Comparison of ENCODE assay signal across 31 cellular contexts in the genomic region with DNA sequence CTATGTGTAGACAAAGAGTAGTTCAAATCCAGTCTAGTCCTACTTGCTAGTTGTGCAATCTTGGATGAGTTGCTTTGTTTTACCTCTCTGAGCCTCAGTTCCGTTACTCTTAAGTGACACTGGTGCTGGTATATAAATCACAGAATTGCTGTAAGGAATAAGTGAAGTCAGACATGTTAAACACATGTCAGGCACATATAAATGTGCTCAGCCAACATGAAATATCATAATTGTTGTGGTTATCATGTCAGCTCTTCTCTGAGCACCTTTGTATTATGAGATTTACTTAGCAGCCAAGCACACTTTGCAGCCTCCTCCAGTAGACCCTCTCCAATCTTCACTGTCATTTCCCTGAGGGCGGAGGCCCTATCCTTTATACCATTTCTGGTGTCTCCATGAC.
"Had no signal": no experiment of that assay in that cellular context is flagged by ENCODE, and none has a peak within 500 bp of the region (broad histone marks: within the 10 kb centered on the region; RNA-seq: fewer than 3 reads in every experiment).

No MANE protein-coding gene starts in this region.

- H3K36me3 Mint-ChIP-seq: activated CD4-positive, alpha-beta memory T cell treated with anti-CD3 and anti-CD28 coated beads for 36 hours; activated naive CD4-positive, alpha-beta T cell treated with anti-CD3 and anti-CD28 coated beads, Interleukin-2, amount 50 U/mL, for 72 hours; activated naive CD8-positive, alpha-beta T cell treated with anti-CD3 and anti-CD28 coated beads for 36 hours; T-cell had no signal

- H3K4me1 Mint-ChIP-seq: activated B cell treated with CpG ODN at 0.5 μM for 24 hours; activated CD4-positive, alpha-beta T cell treated with anti-CD3 and anti-CD28 coated beads, Interleukin-2, amount 10 ng/mL, durations not matched to agents 24 days and 14 days; activated naive CD8-positive, alpha-beta T cell treated with anti-CD3 and anti-CD28 coated beads for 36 hours; activated T-helper 17 cell treated with anti-CD3 and anti-CD28 coated beads, Interleukin-2, amount 50 U/mL, for 72 hours; central memory CD8-positive, alpha-beta T cell; T-cell; T-helper 17 cell had no signal

- H3K4me3 Mint-ChIP-seq: activated B cell treated with CpG ODN at 0.5 μM for 24 hours; activated CD4-positive, alpha-beta memory T cell treated with anti-CD3 and anti-CD28 coated beads for 36 hours; activated CD4-positive, alpha-beta T cell treated with anti-CD3 and anti-CD28 coated beads, Interleukin-2, amount 10 ng/mL, durations not matched to agents 24 days and 14 days; activated CD8-positive, alpha-beta T cell treated with anti-CD3 and anti-CD28 coated beads for 36 hours; activated naive CD4-positive, alpha-beta T cell treated with anti-CD3 and anti-CD28 coated beads for 36 hours; activated naive CD8-positive, alpha-beta T cell treated with anti-CD3 and anti-CD28 coated beads for 36 hours; activated T-cell treated with anti-CD3 and anti-CD28 coated beads, Interleukin-2, amount 50 U/mL, for 4 hours; activated T-cell treated with anti-CD3 and anti-CD28 coated beads, Interleukin-2, amount 50 U/mL, for 72 hours; activated T-helper 1 cell treated with anti-CD3 and anti-CD28 coated beads, Interleukin-12 subunit alpha, Interleukin-12 subunit beta, Interleukin-2, Interleukin-4 antibody, amounts not matched to agents 30 ng/mL and 10 ng/mL and 1 ng/mL, durations not matched to agents 14 hours and 24 hours and 36 hours; activated T-helper 17 cell treated with anti-CD3 and anti-CD28 coated beads, Interleukin-2, amount 50 U/mL, for 72 hours; brain; central memory CD8-positive, alpha-beta T cell; T-cell; T-helper 17 cell had no signal

- H3K27me3 Mint-ChIP-seq: activated B cell treated with CpG ODN at 0.5 μM for 24 hours; activated CD4-positive, alpha-beta memory T cell treated with anti-CD3 and anti-CD28 coated beads for 36 hours; activated CD4-positive, alpha-beta T cell treated with anti-CD3 and anti-CD28 coated beads, Interleukin-2, amount 10 ng/mL, durations not matched to agents 24 days and 14 days; activated naive CD8-positive, alpha-beta T cell treated with anti-CD3 and anti-CD28 coated beads for 36 hours; brain; central memory CD8-positive, alpha-beta T cell had no signal

- DNase-seq: activated B cell treated with CpG ODN at 0.5 μM for 24 hours; activated CD4-positive, alpha-beta memory T cell treated with anti-CD3 and anti-CD28 coated beads for 36 hours; activated CD4-positive, alpha-beta T cell treated with anti-CD3 and anti-CD28 coated beads for 4 hours; activated CD4-positive, alpha-beta T cell treated with anti-CD3 and anti-CD28 coated beads, Interleukin-2, amount 10 ng/mL, durations not matched to agents 24 days and 14 days; activated CD4-positive, alpha-beta T cell treated with anti-CD3 and anti-CD28 coated beads, Interleukin-2, amount 50 U/mL, for 1 hour; activated CD4-positive, alpha-beta T cell treated with anti-CD3 and anti-CD28 coated beads, Interleukin-2, amount 50 U/mL, for 4 hours; activated CD4-positive, CD25-positive, alpha-beta regulatory T cell treated with anti-CD3 and anti-CD28 coated beads, Interleukin-2, amount 50 U/mL, for 72 hours; activated CD8-positive, alpha-beta memory T cell treated with anti-CD3 and anti-CD28 coated beads, Interleukin-2, amount 50 U/mL, for 4 hours; activated CD8-positive, alpha-beta T cell treated with anti-CD3 and anti-CD28 coated beads for 36 hours; activated effector memory CD4-positive, alpha-beta T cell treated with anti-CD3 and anti-CD28 coated beads, Interleukin-2, amount 50 U/mL, for 16 hours; activated gamma-delta T cell treated with Interleukin-2 at 50 U/mL for 16 hours; activated naive CD4-positive, alpha-beta T cell; activated naive CD4-positive, alpha-beta T cell treated with anti-CD3 and anti-CD28 coated beads for 36 hours; activated naive CD4-positive, alpha-beta T cell treated with anti-CD3 and anti-CD28 coated beads, Interleukin-2, amount 50 U/mL, for 16 hours; activated naive CD8-positive, alpha-beta T cell treated with anti-CD3 and anti-CD28 coated beads for 36 hours; activated T-cell treated with anti-CD3 and anti-CD28 coated beads for 4 hours; activated T-cell treated with anti-CD3 and anti-CD28 coated beads, Interleukin-2, amount 50 U/mL, for 1 hour; activated T-cell treated with anti-CD3 and anti-CD28 coated beads, Interleukin-2, amount 50 U/mL, for 4 hours; activated T-cell treated with anti-CD3 and anti-CD28 coated beads, Interleukin-2, amount 50 U/mL, for 72 hours; adrenal gland; amniotic stem cell; aorta; cerebellar nuclear complex; T-cell; T-helper 17 cell; T-helper 9 cell had no signal

- ATAC-seq: activated CD8-positive, alpha-beta T cell treated with anti-CD3 and anti-CD28 coated beads for 36 hours; activated naive CD4-positive, alpha-beta T cell treated with anti-CD3 and anti-CD28 coated beads, Interleukin-2, amount 50 U/mL, for 72 hours; activated T-cell treated with anti-CD3 and anti-CD28 coated beads, Interleukin-2, amount 50 U/mL, for 4 hours; activated T-cell treated with anti-CD3 and anti-CD28 coated beads, Interleukin-2, amount 50 U/mL, for 72 hours; activated T-helper 17 cell treated with anti-CD3 and anti-CD28 coated beads, Interleukin-2, amount 50 U/mL, for 72 hours; T-cell; T-helper 17 cell had no signal

- H3K9me3 Mint-ChIP-seq: activated B cell treated with CpG ODN at 0.5 μM for 24 hours; activated CD4-positive, alpha-beta memory T cell treated with anti-CD3 and anti-CD28 coated beads for 36 hours; activated CD4-positive, alpha-beta T cell treated with anti-CD3 and anti-CD28 coated beads, Interleukin-2, amount 10 ng/mL, durations not matched to agents 24 days and 14 days; activated CD8-positive, alpha-beta T cell treated with anti-CD3 and anti-CD28 coated beads for 36 hours; activated naive CD4-positive, alpha-beta T cell treated with anti-CD3 and anti-CD28 coated beads for 36 hours; activated naive CD4-positive, alpha-beta T cell treated with anti-CD3 and anti-CD28 coated beads, Interleukin-2, amount 50 U/mL, for 72 hours; activated naive CD8-positive, alpha-beta T cell treated with anti-CD3 and anti-CD28 coated beads for 36 hours; activated T-cell treated with anti-CD3 and anti-CD28 coated beads, Interleukin-2, amount 50 U/mL, for 4 hours; activated T-cell treated with anti-CD3 and anti-CD28 coated beads, Interleukin-2, amount 50 U/mL, for 72 hours; activated T-helper 1 cell treated with anti-CD3 and anti-CD28 coated beads, Interleukin-12 subunit alpha, Interleukin-12 subunit beta, Interleukin-2, Interleukin-4 antibody, amounts not matched to agents 30 ng/mL and 10 ng/mL and 1 ng/mL, durations not matched to agents 14 hours and 24 hours and 36 hours; activated T-helper 17 cell treated with anti-CD3 and anti-CD28 coated beads, Interleukin-2, amount 50 U/mL, for 72 hours; brain; central memory CD8-positive, alpha-beta T cell; T-cell had no signal

- H3K27ac Mint-ChIP-seq: activated B cell treated with CpG ODN at 0.5 μM for 24 hours; activated CD4-positive, alpha-beta memory T cell treated with anti-CD3 and anti-CD28 coated beads for 36 hours; activated CD4-positive, alpha-beta T cell treated with anti-CD3 and anti-CD28 coated beads, Interleukin-2, amount 10 ng/mL, durations not matched to agents 24 days and 14 days; activated CD8-positive, alpha-beta T cell treated with anti-CD3 and anti-CD28 coated beads for 36 hours; activated naive CD4-positive, alpha-beta T cell treated with anti-CD3 and anti-CD28 coated beads for 36 hours; activated naive CD4-positive, alpha-beta T cell treated with anti-CD3 and anti-CD28 coated beads, Interleukin-2, amount 50 U/mL, for 72 hours; activated naive CD8-positive, alpha-beta T cell treated with anti-CD3 and anti-CD28 coated beads for 36 hours; activated T-cell treated with anti-CD3 and anti-CD28 coated beads, Interleukin-2, amount 50 U/mL, for 72 hours; activated T-helper 1 cell treated with anti-CD3 and anti-CD28 coated beads, Interleukin-12 subunit alpha, Interleukin-12 subunit beta, Interleukin-2, Interleukin-4 antibody, amounts not matched to agents 30 ng/mL and 10 ng/mL and 1 ng/mL, durations not matched to agents 14 hours and 24 hours and 36 hours; activated T-helper 17 cell treated with anti-CD3 and anti-CD28 coated beads, Interleukin-2, amount 50 U/mL, for 72 hours; T-cell; T-helper 17 cell had no signal
